In genomic region chr17:74203439-74204240, GRCh38 we compare ENCODE assay signal across 8 cellular contexts. TPM values are rescaled to one million over a fixed set of nuclear protein-coding genes. Genes with fewer than 3 reads are reported as not detected.
A peak's percentile ranks its signal among the peaks of the same experiment; 100 is the strongest.
DNase-seq lines count a peak whose midpoint lies in the region; ATAC-seq and TF ChIP-seq lines count a peak whose summit lies in the region.

Gene RPL38, plus strand, starts transcription at chr17:74203678. Its CDS starts 278 bp downstream, at chr17:74203956.

- H3K4me3 Mint-ChIP-seq in CD8-positive, alpha-beta memory T cell, result peak within 1 kb of the TSS; percentile 92 to 99 (median 97)
- H3K4me3 Mint-ChIP-seq in activated CD8-positive, alpha-beta memory T cell treated with anti-CD3 and anti-CD28 coated beads, Interleukin-2, amount 10 ng/mL, durations not matched to agents 7 days and 5 days, result peak within 1 kb of the TSS; percentile 97
- H3K4me3 Mint-ChIP-seq in endodermal cell, result peak within 1 kb of the TSS; percentile 99

- ATAC-seq in GM19463 (IDR thresholded peaks at IDR 0.05; ENCODE audit: unreplicated experiment), result peak; percentile 61
- ATAC-seq in activated CD8-positive, alpha-beta memory T cell treated with anti-CD3 and anti-CD28 coated beads, Interleukin-2, amount 10 ng/mL, durations not matched to agents 7 days and 5 days, result peak; percentile 92

- peaks cover 43% of the 10 kb centered on the region for H3K79me2 ChIP-seq in mesendoderm (ENCODE audit: control insufficient read depth, insufficient read depth, low read length)

- H3K4ac ChIP-seq in mesendoderm (ENCODE audit: low read depth, low read length), result peak within 1 kb of the TSS; percentile 74

- peaks cover 34 to 50% (median 46%) of the 10 kb centered on the region in 3 donors for H3K4me1 Mint-ChIP-seq in CD8-positive, alpha-beta memory T cell
- H3K4me1 Mint-ChIP-seq in activated CD8-positive, alpha-beta memory T cell treated with anti-CD3 and anti-CD28 coated beads, Interleukin-2, amount 10 ng/mL, durations not matched to agents 7 days and 5 days, result peaks cover 38% of the 10 kb centered on the region
- H3K4me1 Mint-ChIP-seq in endodermal cell, result peaks cover 23% of the 10 kb centered on the region

- H2BK120ac ChIP-seq in mesendoderm (ENCODE audit: low read depth, low read length), result no peak within 1 kb of the TSS

- peak within 1 kb of the TSS; percentile 98 for H3K9ac ChIP-seq in endodermal cell (ENCODE audit: extremely low read depth, low read length, poor library complexity, severe bottlenecking)
- H3K9ac ChIP-seq in mesendoderm (ENCODE audit: low read length), result peak within 1 kb of the TSS; percentile 68

- H3K23ac ChIP-seq in mesendoderm (ENCODE audit: low read length), result no peak within 1 kb of the TSS

- peaks cover 43% of the 10 kb centered on the region for H3K4me1 ChIP-seq in CD8-positive, alpha-beta memory T cell (ENCODE audit: insufficient read depth, low read length)
- peaks cover 13% of the 10 kb centered on the region for H3K4me1 ChIP-seq in endodermal cell (ENCODE audit: control insufficient read depth, insufficient read depth, low read length)
- H3K4me1 ChIP-seq in mesendoderm (ENCODE audit: control insufficient read depth, low read depth, low read length), result peaks cover 3% of the 10 kb centered on the region

- peak within 1 kb of the TSS; percentile 43 for H3K18ac ChIP-seq in mesendoderm (ENCODE audit: low read length)

- no peaks in the 10 kb centered on the region for H3K9me3 ChIP-seq in CD8-positive, alpha-beta memory T cell (ENCODE audit: low read length)
- no peaks in the 10 kb centered on the region for H3K9me3 ChIP-seq in endodermal cell (ENCODE audit: control insufficient read depth, low read length)

- peaks cover 27% of the 10 kb centered on the region for H3K36me3 ChIP-seq in CD8-positive, alpha-beta memory T cell (ENCODE audit: insufficient read depth, low read length)
- H3K36me3 ChIP-seq in endodermal cell (ENCODE audit: control insufficient read depth, insufficient read depth, low read length), result peaks cover 48% of the 10 kb centered on the region
- peaks cover 11% of the 10 kb centered on the region for H3K36me3 ChIP-seq in mesendoderm (ENCODE audit: control insufficient read depth, insufficient read depth, low read length)

- no peak within 1 kb of the TSS for H2BK5ac ChIP-seq in mesendoderm (ENCODE audit: low read length)

- H4K5ac ChIP-seq in mesendoderm (ENCODE audit: low read length), result no peak within 1 kb of the TSS

- H3K9me3 Mint-ChIP-seq in CD8-positive, alpha-beta memory T cell, result no peaks in the 10 kb centered on the region
- no peaks in the 10 kb centered on the region for H3K9me3 Mint-ChIP-seq in activated CD8-positive, alpha-beta memory T cell treated with anti-CD3 and anti-CD28 coated beads, Interleukin-2, amount 10 ng/mL, durations not matched to agents 7 days and 5 days (ENCODE audit: low read depth)
- H3K9me3 Mint-ChIP-seq in endodermal cell, result no peaks in the 10 kb centered on the region

- peak within 1 kb of the TSS; percentile 90 for H3K4me3 ChIP-seq in CD8-positive, alpha-beta memory T cell (ENCODE audit: low read length)
- H3K4me3 ChIP-seq in endodermal cell (ENCODE audit: low read length), result peak within 1 kb of the TSS; percentile 99
- peak within 1 kb of the TSS; percentile 51 for H3K4me3 ChIP-seq in mesendoderm (ENCODE audit: low read length)

- WGBS in endodermal cell (ENCODE audit: insufficient coverage in 1 of 2, insufficient read length in 1 of 2), 2 experiments, result 0% methylated on average over 18 to 51 of the region's 53 CpGs
- WGBS in mesendoderm (ENCODE audit: extremely low coverage, insufficient coverage, low lambda C conversion rate), result no CpG with 5 or more reads among the region's 53 CpGs

- peak within 1 kb of the TSS; percentile 92 for H3K56ac ChIP-seq in mesendoderm (ENCODE audit: low read length)

- peak within 1 kb of the TSS; percentile 86 to 99 (median 96) for H3K27ac Mint-ChIP-seq in CD8-positive, alpha-beta memory T cell
- peak within 1 kb of the TSS; percentile 97 for H3K27ac Mint-ChIP-seq in activated CD8-positive, alpha-beta memory T cell treated with anti-CD3 and anti-CD28 coated beads, Interleukin-2, amount 10 ng/mL, durations not matched to agents 7 days and 5 days
- peak within 1 kb of the TSS; percentile 100 for H3K27ac Mint-ChIP-seq in endodermal cell

- peaks cover 12% of the 10 kb centered on the region for H3K79me1 ChIP-seq in mesendoderm (ENCODE audit: low read length)

- H4K8ac ChIP-seq in mesendoderm (ENCODE audit: low read depth, low read length), result peak within 1 kb of the TSS; percentile 69

- H3K27me3 ChIP-seq in CD8-positive, alpha-beta memory T cell (ENCODE audit: insufficient read depth, low read length, poor library complexity, severe bottlenecking), result peaks cover 7% of the 10 kb centered on the region
- peaks cover 17% of the 10 kb centered on the region for H3K27me3 ChIP-seq in endodermal cell (ENCODE audit: control insufficient read depth, insufficient read depth, low read length, poor library complexity, severe bottlenecking)
- no peaks in the 10 kb centered on the region for H3K27me3 ChIP-seq in mesendoderm (ENCODE audit: insufficient read depth, low read length, poor library complexity)

- peak; percentile 95 for TF ChIP-seq CTCF in endodermal cell (conservative IDR thresholded peaks at IDR 0.05)

- peaks cover 14 to 33% of the 10 kb centered on the region in 2 donors for H3K27me3 Mint-ChIP-seq in CD8-positive, alpha-beta memory T cell
- peaks cover 19% of the 10 kb centered on the region for H3K27me3 Mint-ChIP-seq in activated CD8-positive, alpha-beta memory T cell treated with anti-CD3 and anti-CD28 coated beads, Interleukin-2, amount 10 ng/mL, durations not matched to agents 7 days and 5 days
- peaks cover 19% of the 10 kb centered on the region for H3K27me3 Mint-ChIP-seq in endodermal cell (ENCODE audit: insufficient read depth)

- POLR2A ChIA-PET in CD8-positive, alpha-beta memory T cell (lab: Charles Lee), result interaction anchor here (0.6 to 1.7 kb wide), 6 partner anchors 9 to 159 kb away, joined by 3 to 9 read pairs (median 6); partner anchors contain the start of gene TTYH2

- H3K36me3 Mint-ChIP-seq in CD8-positive, alpha-beta memory T cell, result peaks cover 8 to 43% (median 10%) of the 10 kb centered on the region in 3 donors
- peaks cover 31% of the 10 kb centered on the region for H3K36me3 Mint-ChIP-seq in activated CD8-positive, alpha-beta memory T cell treated with anti-CD3 and anti-CD28 coated beads, Interleukin-2, amount 10 ng/mL, durations not matched to agents 7 days and 5 days
- peaks cover 44% of the 10 kb centered on the region for H3K36me3 Mint-ChIP-seq in endodermal cell (ENCODE audit: low read depth)

- peak within 1 kb of the TSS; percentile 49 for H3K4me2 ChIP-seq in mesendoderm (ENCODE audit: low read length)

- no peak within 1 kb of the TSS for H2BK15ac ChIP-seq in mesendoderm (replicated peaks; ENCODE audit: low read depth)

- peak within 1 kb of the TSS; percentile 86 for H3K27ac ChIP-seq in CD8-positive, alpha-beta memory T cell (ENCODE audit: low read depth, low read length)
- H3K27ac ChIP-seq in endodermal cell (ENCODE audit: low read depth, low read length) (peak within 1 kb of the TSS; percentile 81), mesendoderm (ENCODE audit: low read depth, low read length) (no peak within 1 kb of the TSS)

- DNase-seq in CD8-positive, alpha-beta memory T cell, result peak; percentile 91 to 97 (median 94)
- peak in 74 of 76 experiments; percentile 63 to 97 (median 90) for DNase-seq in HUDEP-2 (lab: John Stamatoyannopoulos, UW; ENCODE audit: unreplicated experiment in 76 of 76)
- peak; percentile 88 for DNase-seq in NOMO-1 treated with dmso at 0.1 percent for 144 hours (lab: John Stamatoyannopoulos, UW; ENCODE audit: unreplicated experiment)
- DNase-seq in activated CD8-positive, alpha-beta memory T cell treated with anti-CD3 and anti-CD28 coated beads, Interleukin-2, amount 10 ng/mL, durations not matched to agents 7 days and 5 days, result peak; percentile 97
- peak; percentile 100 for DNase-seq in endodermal cell
- peak; percentile 99 for DNase-seq in mesendoderm
- DNase-seq in stimulated activated CD8-positive, alpha-beta memory T cell treated with anti-CD3 and anti-CD28 coated beads, Interleukin-15, amount 100 ng/mL, for 1 hour (ENCODE audit: low read depth), result peak; percentile 98

- CTCF ChIA-PET in CD8-positive, alpha-beta memory T cell (lab: Charles Lee), result interaction anchor here (0.8 to 5.2 kb wide), 9 partner anchors 9 to 156 kb away, joined by 3 to 42 read pairs (median 4); partner anchors contain the start of gene TTYH2
- CTCF ChIA-PET in activated CD8-positive, alpha-beta memory T cell treated with anti-CD3 and anti-CD28 coated beads, Interleukin-2, amount 10 ng/mL, durations not matched to agents 7 days and 5 days (lab: Charles Lee), result interaction anchor here (0.6 to 2.3 kb wide), 10 partner anchors 10 to 486 kb away, joined by 3 to 20 read pairs (median 4); partner anchors contain the start of gene TTYH2

- H2AK5ac ChIP-seq in mesendoderm (ENCODE audit: low read length), result peak within 1 kb of the TSS; percentile 7

RNA-seq across cellular contexts. Expression of gene RPL38, which starts in this region (rescaled TPM):
- 1,000 to 10,000 TPM; 1,457 to 1,489 TPM for total RNA-seq in CD8-positive, alpha-beta memory T cell
- 1,839 TPM for polyA plus RNA-seq in CD8-positive, alpha-beta memory T cell
- 100 to 1,000 TPM; 921 to 988 TPM for total RNA-seq in activated CD8-positive, alpha-beta memory T cell treated with anti-CD3 and anti-CD28 coated beads, Interleukin-2, amount 10 ng/mL, durations not matched to agents 7 days and 5 days
- total RNA-seq in endodermal cell, result 1,000 to 10,000 TPM; 1,155 to 1,199 TPM
- 1,898 TPM for polyA plus RNA-seq in endodermal cell (2013, experiment 1 of 2)
- 1,809 TPM for polyA plus RNA-seq in endodermal cell (2013, experiment 2 of 2)
- polyA plus RNA-seq in mesendoderm (2013, experiment 1 of 2), result 4,842 TPM
- polyA plus RNA-seq in mesendoderm (2013, experiment 2 of 2), result 4,757 TPM
